8 cellular contexts compared by ENCODE assay signal in the genomic region with DNA sequence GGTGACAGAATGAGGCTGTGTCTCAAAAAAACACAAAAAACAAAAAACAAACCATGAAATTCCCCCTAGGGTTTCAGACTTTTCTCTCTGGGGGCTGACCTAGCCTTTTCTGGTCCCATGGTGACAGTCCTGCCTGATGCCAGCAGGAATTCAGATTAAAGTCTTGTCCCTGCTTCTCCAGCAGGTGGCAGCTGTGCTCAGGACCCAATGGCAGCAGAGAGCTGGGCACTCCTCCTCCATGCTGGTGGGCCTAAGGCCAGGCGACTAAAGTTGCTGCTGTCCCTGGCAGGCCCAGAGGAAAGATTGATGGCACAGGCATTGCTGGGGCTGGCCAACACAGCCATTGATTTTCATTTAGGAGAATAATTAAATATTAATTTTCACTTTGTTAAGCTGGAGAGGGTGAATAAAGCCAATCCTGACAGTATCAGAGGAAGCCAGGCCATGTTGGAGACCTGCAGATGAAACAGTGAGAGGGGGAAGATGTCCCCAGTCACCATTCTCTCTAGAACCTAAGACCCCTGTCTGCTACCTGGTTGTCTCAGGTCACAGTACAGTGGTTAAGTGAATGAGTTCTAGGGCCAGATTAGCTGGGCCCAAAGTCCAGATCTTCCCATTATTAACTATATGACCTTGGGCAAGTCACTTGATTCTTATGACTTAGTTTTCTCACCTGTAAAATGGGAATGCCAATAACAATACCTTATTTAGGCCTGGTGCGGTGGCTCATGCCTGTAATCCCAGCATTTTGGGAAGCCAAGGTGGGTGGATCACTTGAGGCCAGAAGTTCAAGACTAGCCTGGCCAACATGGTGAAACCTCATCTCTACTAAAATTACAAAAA. TPM values are rescaled to one million over a fixed set of nuclear protein-coding genes. Genes with fewer than 3 reads are reported as not detected.
DNase-seq lines count a peak whose midpoint lies in the region; ATAC-seq and TF ChIP-seq lines count a peak whose summit lies in the region.

No MANE protein-coding gene starts in this region.

- H3K4me3 ChIP-seq in lung: no peak overlapping the region

- H3K4me1 ChIP-seq in lung (ENCODE audit: control insufficient read depth in 2 of 2, insufficient read depth in 2 of 2, low read length in 2 of 2): no peaks in the 10 kb centered on the region

- TF ChIP-seq CTCF in lung (IDR thresholded peaks at IDR 0.05; ENCODE audit: control extremely low read depth, extremely low read depth): peak; percentile 55

- H3K27me3 ChIP-seq in lung (ENCODE audit: control insufficient read depth, insufficient read depth): no peaks in the 10 kb centered on the region

- WGBS in lung, 2 donors: 50 to 56% methylated on average over 2 of the region's 2 CpGs

- DNase-seq in ELF-1 (ENCODE audit: low read depth, low spot score): peak; percentile 80
- peak; percentile 40 for DNase-seq in NCI-H524 treated with DMSO at 0.1 percent for 48 hours (lab: John Stamatoyannopoulos, UW)
- peak; percentile 52 to 63 for DNase-seq in activated CD4-positive, alpha-beta T cell treated with anti-CD3 and anti-CD28 coated beads for 4 hours
- peak; percentile 67 to 75 for DNase-seq in dermis microvascular lymphatic vessel endothelial cell (ENCODE audit: low read depth in 2 of 2)
- peak; percentile 60 for DNase-seq in lung (ENCODE audit: low spot score)
- peak; percentile 34 to 38 for DNase-seq in stimulated activated CD8-positive, alpha-beta memory T cell treated with anti-CD3 and anti-CD28 coated beads, Interleukin-15, amount 100 ng/mL, for 48 hours (ENCODE audit: low read depth in 2 of 2)

- no peak overlapping the region for H3K27ac ChIP-seq in lung (ENCODE audit: low read depth in 1 of 2, low read length in 1 of 2)

- peaks cover 0 to under 1% of the 10 kb centered on the region in 2 donors for H3K9me3 ChIP-seq in lung (ENCODE audit: control insufficient read depth in 2 of 2, insufficient read depth in 1 of 2, low read length in 1 of 2)

- H3K36me3 ChIP-seq in lung (ENCODE audit: control insufficient read depth in 2 of 2, insufficient read depth in 2 of 2, low read length in 2 of 2): peaks cover 0 to 2% of the 10 kb centered on the region in 2 donors

- peak; percentile 57 for ATAC-seq in HG02943 (IDR thresholded peaks at IDR 0.05; ENCODE audit: low read depth, unreplicated experiment)
- peak; percentile 77 for ATAC-seq in lung (ENCODE audit: insufficient read depth, low FRiP score)
- no peak for ATAC-seq in GM18520 (IDR thresholded peaks at IDR 0.05; ENCODE audit: unreplicated experiment)

RNA-seq across cellular contexts. Expression of a gene that starts 7.1 kb away (rescaled TPM):
- total RNA-seq in dermis microvascular lymphatic vessel endothelial cell: 0.13 TPM in 1 of 2 replicates, not detected in the other
- 1 to 10 TPM; 2.1 to 3.4 TPM for total RNA-seq in lung
- polyA plus RNA-seq in lung: 1 to 10 TPM; 3.4 to 6.4 TPM

RNA-seq across cellular contexts. Expression of a gene that starts 40.5 kb away (rescaled TPM):
- total RNA-seq in dermis microvascular lymphatic vessel endothelial cell: 7.1 and 13.3 TPM in 2 replicates
- 10 to 100 TPM; 55.3 to 73.9 TPM for total RNA-seq in lung
- polyA plus RNA-seq in lung: 10 to 100 TPM; 33.7 to 64.5 TPM
